In the genomic region with DNA sequence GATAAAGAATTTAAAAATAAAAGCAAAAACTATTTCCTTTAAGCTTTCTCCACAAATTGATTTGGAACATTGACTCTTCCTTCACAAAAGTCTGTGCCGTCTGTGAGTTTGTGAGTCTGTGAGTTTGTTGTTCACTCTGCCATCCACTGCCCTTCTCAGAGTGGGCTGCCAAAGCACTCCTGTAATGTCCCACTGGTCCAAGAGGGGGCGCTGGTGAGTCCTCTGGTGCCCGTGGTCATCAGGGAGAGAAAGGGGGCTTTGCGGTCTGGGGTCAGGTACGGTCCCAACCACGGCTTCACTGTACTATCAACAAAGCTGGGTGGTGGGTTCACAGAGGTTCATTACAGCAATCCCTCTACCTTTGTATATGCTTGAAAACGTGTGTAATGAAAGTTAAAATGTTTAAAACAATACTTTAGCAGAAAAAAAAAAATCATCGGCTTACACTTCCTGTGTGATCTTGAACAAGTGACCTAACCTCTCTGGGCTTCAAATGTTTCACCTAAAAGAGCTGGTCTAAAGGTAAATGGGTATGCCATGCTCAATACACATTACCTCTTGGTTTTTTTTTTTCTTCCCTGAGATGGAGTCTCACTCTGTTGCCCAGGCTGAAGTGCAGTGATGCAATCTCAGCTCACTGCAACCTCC, we compare ENCODE assay signal across 7 cellular contexts. TPM values are rescaled to one million over a fixed set of nuclear protein-coding genes. Genes with fewer than 3 reads are reported as not detected.
A peak's percentile ranks its signal among the peaks of the same experiment; 100 is the strongest.
DNase-seq lines count a peak whose midpoint lies in the region; ATAC-seq and TF ChIP-seq lines count a peak whose summit lies in the region.

No MANE protein-coding gene starts in this region.

- no peaks in the 10 kb centered on the region for H3K36me3 Mint-ChIP-seq in naive B cell

- no peaks in the 10 kb centered on the region for H3K4me1 ChIP-seq in RWPE2 (ENCODE audit: insufficient read depth, poor library complexity, severe bottlenecking)

- H3K4me3 ChIP-seq in GM12875 (ENCODE audit: low read depth, low read length) = no peak overlapping the region
- H3K4me3 ChIP-seq in RWPE2 (ENCODE audit: severe bottlenecking) = no peak overlapping the region
- H3K4me3 ChIP-seq in brain microvascular endothelial cell (ENCODE audit: low read depth, low read length) = no peak overlapping the region

- peaks cover 4 to 14% (median 5%) of the 10 kb centered on the region in 3 donors for H3K4me1 Mint-ChIP-seq in naive B cell

- H3K9me3 ChIP-seq in RWPE2 (ENCODE audit: severe bottlenecking) = no peaks in the 10 kb centered on the region

- peaks cover 15% of the 10 kb centered on the region for H3K27me3 ChIP-seq in RWPE2 (ENCODE audit: insufficient read depth, poor library complexity, severe bottlenecking)
- H3K27me3 ChIP-seq in brain microvascular endothelial cell (replicated peaks) = no peaks in the 10 kb centered on the region

- H3K36me3 ChIP-seq in RWPE2 (ENCODE audit: low read depth) (peaks cover 16% of the 10 kb centered on the region), brain microvascular endothelial cell (replicated peaks) (peaks cover 14% of the 10 kb centered on the region)

- H3K4me3 Mint-ChIP-seq in naive B cell = peak overlapping the region in 1 of 8 donors; percentile 15

- TF ChIP-seq CTCF in GM12875 (IDR thresholded peaks at IDR 0.05; ENCODE audit: borderline replicate concordance, insufficient read depth, low read depth, low read length) = peak; percentile 77
- TF ChIP-seq CTCF in RWPE2 (IDR thresholded peaks at IDR 0.05; ENCODE audit: poor library complexity, severe bottlenecking) = peak; percentile 92
- peak; percentile 93 for TF ChIP-seq CTCF in brain microvascular endothelial cell (IDR thresholded peaks at IDR 0.05; ENCODE audit: low read depth, low read length, missing control alignments)

- H3K27ac Mint-ChIP-seq in naive B cell = no peak overlapping the region

- DNase-seq in RWPE2 (ENCODE audit: low spot score) = peak; percentile 64
- no peak for DNase-seq in brain microvascular endothelial cell
- DNase-seq in naive B cell = peak; percentile 25

- H3K27ac ChIP-seq in RWPE2 (ENCODE audit: poor library complexity, severe bottlenecking) = no peak overlapping the region
- no peak overlapping the region for H3K27ac ChIP-seq in brain microvascular endothelial cell

- ATAC-seq in RWPE2 (ENCODE audit: low read depth) (no peak), naive B cell (ENCODE audit: low read depth in 2 of 2) (no peak), GM19463 (IDR thresholded peaks at IDR 0.05; ENCODE audit: unreplicated experiment) (no peak), HG03469 (IDR thresholded peaks at IDR 0.05; ENCODE audit: unreplicated experiment) (no peak), GM21447 (IDR thresholded peaks at IDR 0.05; ENCODE audit: unreplicated experiment) (no peak)

- no peaks in the 10 kb centered on the region for H3K9me3 Mint-ChIP-seq in naive B cell

- in situ Hi-C loops in brain microvascular endothelial cell (cut with HindIII; ENCODE audit: low pct_ligation_motif_present, low sequenced_read_pairs) = loop anchor here (10.0 kb wide), 1 partner anchor 211 kb away; no protein-coding TSS in a partner anchor

- peaks cover 5% of the 10 kb centered on the region in 3 donors for H3K27me3 Mint-ChIP-seq in naive B cell

RNA-seq across cellular contexts. Expression of gene ANKRD60, which starts 5.6 kb away (rescaled TPM):
- polyA plus RNA-seq in naive B cell (ENCODE audit: low read depth in 6 of 6) = under 1 TPM in 1 of 6 donors, not detected in 5; 0.36 TPM
